8 cellular contexts compared by ENCODE assay signal in the genomic region with DNA sequence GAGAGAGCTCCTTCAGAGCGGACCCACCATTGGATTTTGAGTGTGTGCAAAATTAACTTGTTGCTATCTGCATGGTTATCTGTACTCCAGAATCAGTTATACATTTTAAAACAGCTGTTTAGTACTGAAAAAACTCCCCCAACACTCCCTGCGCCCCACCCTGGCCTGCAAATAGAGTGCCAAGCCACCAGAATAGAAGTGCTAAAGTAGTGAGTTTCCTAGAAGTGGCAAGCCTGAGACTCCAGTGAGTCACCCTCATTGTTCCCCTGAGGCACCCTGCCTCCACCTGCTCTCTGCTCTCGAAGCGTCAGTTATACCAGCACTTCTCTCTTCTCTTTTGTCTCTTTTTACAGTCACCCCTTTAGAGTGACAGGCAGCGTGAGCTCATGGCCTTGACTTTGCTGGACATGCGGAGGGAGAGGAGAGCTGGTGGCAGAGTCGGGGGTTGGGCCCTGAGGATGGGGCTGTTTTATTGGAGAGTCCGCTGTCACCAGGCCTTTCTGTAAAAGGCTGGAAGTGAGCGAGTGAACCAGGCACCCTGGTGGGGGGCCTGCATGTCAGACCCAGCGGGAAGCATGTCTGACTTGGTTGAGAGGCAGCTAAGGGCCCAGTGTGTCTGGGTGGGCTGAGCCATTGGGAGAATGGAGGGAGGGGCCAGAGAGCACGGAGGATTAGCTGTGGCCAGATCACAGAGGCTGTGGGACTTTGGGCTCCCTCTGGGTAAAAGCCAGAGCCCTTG. TPM values are rescaled to one million over a fixed set of nuclear protein-coding genes. Genes with fewer than 3 reads are reported as not detected.
DNase-seq lines count a peak whose midpoint lies in the region; ATAC-seq, FAIRE-seq and TF ChIP-seq lines count a peak whose summit lies in the region.

No MANE protein-coding gene starts in this region.

- peak overlapping the region; percentile 76 for H3K4me3 Mint-ChIP-seq in activated naive CD4-positive, alpha-beta T cell treated with anti-CD3 and anti-CD28 coated beads, Interleukin-2, amount 50 U/mL, for 24 hours

- TF ChIP-seq CTCF in kidney (IDR thresholded peaks at IDR 0.05; ENCODE audit: borderline replicate concordance, extremely low read depth, insufficient read depth), result no peak

- H3K36me3 ChIP-seq in kidney (ENCODE audit: control insufficient read depth in 1 of 2, insufficient read depth in 2 of 2, low read length in 2 of 2), result no peaks in the 10 kb centered on the region

- intact Hi-C loops in kidney (cut with DNase I), result no loop called here

- peak overlapping the region in 1 of 2 donors; percentile 52 for H3K9ac ChIP-seq in kidney (ENCODE audit: low read length in 2 of 2)

- peaks cover 5% of the 10 kb centered on the region for H3K9me3 Mint-ChIP-seq in activated naive CD4-positive, alpha-beta T cell treated with anti-CD3 and anti-CD28 coated beads, Interleukin-2, amount 50 U/mL, for 24 hours

- peak; percentile 54 for ATAC-seq in GM19455 (IDR thresholded peaks at IDR 0.05; ENCODE audit: unreplicated experiment)
- peak; percentile 45 for ATAC-seq in HG03469 (IDR thresholded peaks at IDR 0.05; ENCODE audit: unreplicated experiment)

- no peak for FAIRE-seq in kidney (lab: Jason Lieb, UNC)

- peak; percentile 72 for DNase-seq in COLO668 (lab: John Stamatoyannopoulos, UW; ENCODE audit: unreplicated experiment)
- peak; percentile 91 for DNase-seq in RPMI8226
- DNase-seq in kidney, result no peak
- peak; percentile 46 to 52 for DNase-seq in stimulated activated CD8-positive, alpha-beta memory T cell treated with anti-CD3 and anti-CD28 coated beads, Interleukin-7, amount 100 ng/mL, for 1 hour (ENCODE audit: low read depth in 2 of 2)
- DNase-seq in NCI-H1105 (lab: John Stamatoyannopoulos, UW), result no peak

- H3K27ac Mint-ChIP-seq in activated naive CD4-positive, alpha-beta T cell treated with anti-CD3 and anti-CD28 coated beads, Interleukin-2, amount 50 U/mL, for 24 hours, result peak overlapping the region; percentile 95

- H3K27ac ChIP-seq in kidney (ENCODE audit: low read depth in 2 of 2, low read length in 2 of 2), result peak overlapping the region; percentile 73 to 83

- H3K27me3 Mint-ChIP-seq in activated naive CD4-positive, alpha-beta T cell treated with anti-CD3 and anti-CD28 coated beads, Interleukin-2, amount 50 U/mL, for 24 hours, result no peaks in the 10 kb centered on the region

- H3K9me3 ChIP-seq in kidney (ENCODE audit: control insufficient read depth in 1 of 2, low read length in 2 of 2), result no peaks in the 10 kb centered on the region

- peaks cover 64 to 72% of the 10 kb centered on the region in 2 donors for H3K4me1 ChIP-seq in kidney (ENCODE audit: control insufficient read depth in 1 of 2, insufficient read depth in 1 of 2, low read depth in 1 of 2, low read length in 2 of 2)

- no peak overlapping the region for H3K4me3 ChIP-seq in kidney (ENCODE audit: low read length in 2 of 2)

- peaks cover 98% of the 10 kb centered on the region for H3K4me1 Mint-ChIP-seq in activated naive CD4-positive, alpha-beta T cell treated with anti-CD3 and anti-CD28 coated beads, Interleukin-2, amount 50 U/mL, for 24 hours

- H3K36me3 Mint-ChIP-seq in activated naive CD4-positive, alpha-beta T cell treated with anti-CD3 and anti-CD28 coated beads, Interleukin-2, amount 50 U/mL, for 24 hours, result peaks cover 7% of the 10 kb centered on the region

RNA-seq across cellular contexts. Expression of gene IGF2R, which starts 10.4 kb away (rescaled TPM):
- total RNA-seq in kidney, result 88.6 TPM
- 23.7 TPM for polyA plus RNA-seq in kidney (ENCODE audit: insufficient read depth, low read depth, low replicate concordance)

Comparison
In these comparisons a context has a peak if more than half of its experiments do, and no peak if none do; other contexts are left out.
1. DNase-seq: peak in COLO668 (single experiment), RPMI8226 (single experiment) and stimulated activated CD8-positive, alpha-beta memory T cell treated with anti-CD3 and anti-CD28 coated beads, Interleukin-7, amount 100 ng/mL, for 1 hour (2 of 2); none in kidney (single experiment) and NCI-H1105 (single experiment).